Comparison of ENCODE assay signal across 9 cellular contexts in the genomic region with DNA sequence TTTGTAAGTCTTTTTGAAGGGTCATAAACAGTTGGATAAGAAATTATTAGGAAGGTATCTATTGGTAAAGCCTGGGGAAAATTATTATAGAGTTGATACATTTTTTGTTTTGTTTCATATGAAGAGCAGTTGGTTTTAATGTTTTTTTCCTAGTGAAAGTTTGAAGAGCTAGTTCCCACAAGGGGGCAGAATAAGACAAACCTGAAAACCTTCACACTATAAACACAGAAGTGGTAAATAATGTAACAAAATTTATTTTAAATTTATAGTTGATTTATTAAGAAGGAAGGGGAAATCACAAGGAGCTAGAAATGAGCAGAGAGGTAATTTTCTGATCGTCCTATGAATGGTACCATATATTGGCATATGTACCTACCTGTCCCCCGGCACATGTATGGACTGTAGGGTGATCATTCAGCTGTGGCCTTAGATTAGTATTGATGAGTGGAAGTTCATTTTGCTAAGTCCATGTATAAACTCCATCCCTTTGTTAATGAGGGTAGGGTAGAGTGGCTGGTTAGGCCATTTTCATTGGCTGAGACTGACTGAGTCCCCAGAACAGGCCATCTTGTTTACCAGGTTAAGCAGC.
DNase-seq lines count a peak whose midpoint lies in the region; ATAC-seq and TF ChIP-seq lines count a peak whose summit lies in the region.
"Had no signal": no experiment of that assay in that cellular context is flagged by ENCODE, and none has a peak within 500 bp of the region (broad histone marks: within the 10 kb centered on the region; RNA-seq: fewer than 3 reads in every experiment).

No MANE protein-coding gene starts in this region.

- H3K27me3 Mint-ChIP-seq in CD8-positive, alpha-beta memory T cell = no peaks in the 10 kb centered on the region
- H3K27me3 Mint-ChIP-seq: stimulated activated naive B cell treated with anti-CD40 and anti-IgM and Interleukin-4, amounts not matched to agents 10 μg/mL and 1 μg/mL and 100 μg/mL, for 72 hours had no signal

- H3K27ac Mint-ChIP-seq in CD8-positive, alpha-beta memory T cell = no peak overlapping the region
- H3K27ac Mint-ChIP-seq: stimulated activated naive B cell treated with anti-CD40 and anti-IgM and Interleukin-4, amounts not matched to agents 10 μg/mL and 1 μg/mL and 100 μg/mL, for 72 hours had no signal

- CTCF ChIA-PET in CD8-positive, alpha-beta memory T cell (lab: Charles Lee) = no interaction called here

- no peaks in the 10 kb centered on the region for H3K9me3 ChIP-seq in liver (ENCODE audit: control insufficient read depth in 4 of 4, low read length in 3 of 4)
- H3K9me3 ChIP-seq in CD8-positive, alpha-beta memory T cell (ENCODE audit: low read length) = no peaks in the 10 kb centered on the region

- peak; percentile 46 to 47 for TF ChIP-seq RAD21 in liver (IDR thresholded peaks at IDR 0.05)

- H3K9me3 Mint-ChIP-seq in CD8-positive, alpha-beta memory T cell = no peaks in the 10 kb centered on the region

- no peaks in the 10 kb centered on the region for H3K36me3 ChIP-seq in liver (ENCODE audit: control insufficient read depth in 4 of 4, insufficient read depth in 3 of 4, low read depth in 1 of 4, low read length in 3 of 4)
- H3K36me3 ChIP-seq in CD8-positive, alpha-beta memory T cell (ENCODE audit: insufficient read depth, low read length) = no peaks in the 10 kb centered on the region

- no peak overlapping the region for H3K27ac ChIP-seq in C4-2B
- H3K27ac ChIP-seq in liver (ENCODE audit: low read depth in 1 of 2, low read length in 2 of 2) = no peak overlapping the region
- no peak overlapping the region for H3K27ac ChIP-seq in CD8-positive, alpha-beta memory T cell (ENCODE audit: low read depth, low read length)

- H3K4me1 ChIP-seq in liver (ENCODE audit: control insufficient read depth in 4 of 4, insufficient read depth in 4 of 4, low read length in 3 of 4) = no peaks in the 10 kb centered on the region
- no peaks in the 10 kb centered on the region for H3K4me1 ChIP-seq in CD8-positive, alpha-beta memory T cell (ENCODE audit: insufficient read depth, low read length)

- WGBS in liver = 90% methylated on average over 2 of the region's 2 CpGs

- H3K9ac ChIP-seq in liver (ENCODE audit: low read depth in 1 of 2, low read length in 2 of 2) = no peak overlapping the region

- ATAC-seq in GM18511 (IDR thresholded peaks at IDR 0.05; ENCODE audit: unreplicated experiment) = no peak
- no peak for ATAC-seq in HG03175 (IDR thresholded peaks at IDR 0.05; ENCODE audit: unreplicated experiment)

- POLR2A ChIA-PET in CD8-positive, alpha-beta memory T cell (lab: Charles Lee) = no interaction called here

- peaks cover 0 to 1% (median 0%) of the 10 kb centered on the region in 3 donors for H3K36me3 Mint-ChIP-seq in CD8-positive, alpha-beta memory T cell

- peaks cover 3 to 5% (median 4%) of the 10 kb centered on the region in 3 donors for H3K4me1 Mint-ChIP-seq in CD8-positive, alpha-beta memory T cell
- H3K4me1 Mint-ChIP-seq: stimulated activated naive B cell treated with anti-CD40 and anti-IgM and Interleukin-4, amounts not matched to agents 10 μg/mL and 1 μg/mL and 100 μg/mL, for 72 hours had no signal

- peak; percentile 76 for TF ChIP-seq CTCF in C4-2B (conservative IDR thresholded peaks at IDR 0.05)
- TF ChIP-seq CTCF in liver (IDR thresholded peaks at IDR 0.05; ENCODE audit: low read depth, low read length, missing input control) = no peak

- H3K4me3 ChIP-seq in Jurkat, Clone E6-1 (ENCODE audit: low read length) = no peak overlapping the region
- no peak overlapping the region for H3K4me3 ChIP-seq in liver (ENCODE audit: low read depth in 1 of 3, low read length in 3 of 3)
- no peak overlapping the region for H3K4me3 ChIP-seq in CD8-positive, alpha-beta memory T cell (ENCODE audit: low read length)

- H3K27me3 ChIP-seq in liver (ENCODE audit: control insufficient read depth in 4 of 4, insufficient read depth in 4 of 4, low read length in 3 of 4) = no peaks in the 10 kb centered on the region
- H3K27me3 ChIP-seq in CD8-positive, alpha-beta memory T cell (ENCODE audit: insufficient read depth, low read length, poor library complexity, severe bottlenecking) = no peaks in the 10 kb centered on the region

- H3K4me3 Mint-ChIP-seq in CD8-positive, alpha-beta memory T cell = no peak overlapping the region
- H3K4me3 Mint-ChIP-seq: stimulated activated naive B cell treated with anti-CD40 and anti-IgM and Interleukin-4, amounts not matched to agents 10 μg/mL and 1 μg/mL and 100 μg/mL, for 72 hours had no signal

- peak; percentile 4 for DNase-seq in Jurkat, Clone E6-1 (ENCODE audit: low read depth, low spot score)
- DNase-seq in astrocyte of the hippocampus (ENCODE audit: low read depth, low spot score) (peak; percentile 39), nucleus accumbens (lab: John Stamatoyannopoulos, UW) (no peak)
- no peak for DNase-seq in CD8-positive, alpha-beta memory T cell
- DNase-seq: stimulated activated naive B cell treated with anti-CD40 and anti-IgM and Interleukin-4, amounts not matched to agents 10 μg/mL and 1 μg/mL and 100 μg/mL, for 72 hours had no signal

TF ChIP-seq in liver, 16 proteins besides CTCF, POLR2A, EP300 and RAD21:
- TF ChIP-seq HNF4G (IDR thresholded peaks at IDR 0.05) = no peak
- TF ChIP-seq, protein P1, sequence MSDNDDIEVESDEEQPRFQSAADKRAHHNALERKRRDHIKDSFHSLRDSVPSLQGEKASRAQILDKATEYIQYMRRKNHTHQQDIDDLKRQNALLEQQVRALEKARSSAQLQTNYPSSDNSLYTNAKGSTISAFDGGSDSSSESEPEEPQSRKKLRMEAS (IDR thresholded peaks at IDR 0.05) = no peak
- TF ChIP-seq, protein P2, sequence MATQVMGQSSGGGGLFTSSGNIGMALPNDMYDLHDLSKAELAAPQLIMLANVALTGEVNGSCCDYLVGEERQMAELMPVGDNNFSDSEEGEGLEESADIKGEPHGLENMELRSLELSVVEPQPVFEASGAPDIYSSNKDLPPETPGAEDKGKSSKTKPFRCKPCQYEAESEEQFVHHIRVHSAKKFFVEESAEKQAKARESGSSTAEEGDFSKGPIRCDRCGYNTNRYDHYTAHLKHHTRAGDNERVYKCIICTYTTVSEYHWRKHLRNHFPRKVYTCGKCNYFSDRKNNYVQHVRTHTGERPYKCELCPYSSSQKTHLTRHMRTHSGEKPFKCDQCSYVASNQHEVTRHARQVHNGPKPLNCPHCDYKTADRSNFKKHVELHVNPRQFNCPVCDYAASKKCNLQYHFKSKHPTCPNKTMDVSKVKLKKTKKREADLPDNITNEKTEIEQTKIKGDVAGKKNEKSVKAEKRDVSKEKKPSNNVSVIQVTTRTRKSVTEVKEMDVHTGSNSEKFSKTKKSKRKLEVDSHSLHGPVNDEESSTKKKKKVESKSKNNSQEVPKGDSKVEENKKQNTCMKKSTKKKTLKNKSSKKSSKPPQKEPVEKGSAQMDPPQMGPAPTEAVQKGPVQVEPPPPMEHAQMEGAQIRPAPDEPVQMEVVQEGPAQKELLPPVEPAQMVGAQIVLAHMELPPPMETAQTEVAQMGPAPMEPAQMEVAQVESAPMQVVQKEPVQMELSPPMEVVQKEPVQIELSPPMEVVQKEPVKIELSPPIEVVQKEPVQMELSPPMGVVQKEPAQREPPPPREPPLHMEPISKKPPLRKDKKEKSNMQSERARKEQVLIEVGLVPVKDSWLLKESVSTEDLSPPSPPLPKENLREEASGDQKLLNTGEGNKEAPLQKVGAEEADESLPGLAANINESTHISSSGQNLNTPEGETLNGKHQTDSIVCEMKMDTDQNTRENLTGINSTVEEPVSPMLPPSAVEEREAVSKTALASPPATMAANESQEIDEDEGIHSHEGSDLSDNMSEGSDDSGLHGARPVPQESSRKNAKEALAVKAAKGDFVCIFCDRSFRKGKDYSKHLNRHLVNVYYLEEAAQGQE (IDR thresholded peaks at IDR 0.05) = no peak
- no peak for TF ChIP-seq YY1 (IDR thresholded peaks at IDR 0.05)
- TF ChIP-seq JUND (IDR thresholded peaks at IDR 0.05) = no peak
- no peak for TF ChIP-seq GABPA (IDR thresholded peaks at IDR 0.05 in 1 of 2, conservative IDR thresholded peaks at IDR 0.05 in 1 of 2)
- no peak for TF ChIP-seq TAF1 (conservative IDR thresholded peaks at IDR 0.05)
- no peak for TF ChIP-seq FOXA1 (IDR thresholded peaks at IDR 0.05)

Comparison
In these comparisons a context has a peak if more than half of its experiments do, and no peak if none do; other contexts are left out.
1. DNase-seq: peak in Jurkat, Clone E6-1 (single experiment) and astrocyte of the hippocampus (single experiment); none in CD8-positive, alpha-beta memory T cell (0 of 5) and nucleus accumbens (0 of 56).